Comparison of ENCODE assay signal across 9 cellular contexts in the genomic region with DNA sequence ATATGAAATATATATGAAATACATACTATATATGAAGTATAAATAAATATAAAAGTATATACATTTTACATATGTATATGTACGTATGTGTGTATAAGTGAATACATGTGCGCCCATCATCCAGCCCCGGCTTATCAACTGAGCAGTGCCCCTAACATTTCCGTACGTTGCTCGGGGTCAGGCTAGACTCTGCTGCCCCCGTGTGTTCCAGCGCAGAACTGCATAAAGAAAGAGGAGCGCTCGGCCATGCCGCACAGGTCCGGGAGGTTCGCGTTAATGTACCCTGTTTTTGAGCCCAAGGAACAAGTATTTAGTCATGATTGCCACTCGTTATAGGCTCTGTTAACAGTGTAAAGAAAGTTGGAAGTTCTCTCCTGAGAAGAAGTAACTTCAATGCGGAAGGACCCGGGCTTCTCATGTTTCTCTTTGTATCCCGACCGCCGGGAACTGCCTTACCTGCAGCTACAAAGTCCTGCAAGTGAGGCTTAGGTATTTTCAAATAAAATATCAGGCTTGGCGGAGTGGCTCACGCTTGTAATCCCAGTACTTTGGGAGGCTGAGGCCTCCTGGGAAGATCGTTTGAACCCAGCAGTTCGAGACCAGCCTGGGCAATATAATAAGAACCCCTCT. TPM values are rescaled to one million over a fixed set of nuclear protein-coding genes. Genes with fewer than 3 reads are reported as not detected.
A peak's percentile ranks its signal among the peaks of the same experiment; 100 is the strongest.
DNase-seq lines count a peak whose midpoint lies in the region; ATAC-seq and TF ChIP-seq lines count a peak whose summit lies in the region.
"Had no signal": no experiment of that assay in that cellular context is flagged by ENCODE, and none has a peak within 500 bp of the region (broad histone marks: within the 10 kb centered on the region; RNA-seq: fewer than 3 reads in every experiment).

No MANE protein-coding gene starts in this region.

- H3K79me2 ChIP-seq in osteoblast (ENCODE audit: insufficient read depth, low read length): no peaks in the 10 kb centered on the region

- no peaks in the 10 kb centered on the region for H4K20me1 ChIP-seq in osteoblast (ENCODE audit: insufficient read depth, low read length)

- H3K4me3 ChIP-seq in foreskin fibroblast (ENCODE audit: low read depth in 1 of 2, low read length in 2 of 2) (no peak overlapping the region), osteoblast (ENCODE audit: insufficient read depth, low read length) (peak overlapping the region; percentile 43), thoracic aorta (peak overlapping the region; percentile 64)

- H3K27ac ChIP-seq in osteoblast (ENCODE audit: low read depth, low read length) (no peak overlapping the region), thoracic aorta (no peak overlapping the region)

- TF ChIP-seq CTCF in foreskin fibroblast (IDR thresholded peaks at IDR 0.05; ENCODE audit: low read depth, low read length) (peak; percentile 94), osteoblast (IDR thresholded peaks at IDR 0.05; ENCODE audit: extremely low read depth, low read depth, low read length) (peak; percentile 89), thoracic aorta (IDR thresholded peaks at IDR 0.05) (peak; percentile 87)

- DNase-seq in DMS53 treated with DMSO at 0.1 percent for 48 hours (lab: John Stamatoyannopoulos, UW; ENCODE audit: unreplicated experiment) (peak; percentile 74), RKO (ENCODE audit: low spot score) (peak; percentile 60), foreskin fibroblast (peak; percentile 28 to 76), osteoblast (ENCODE audit: insufficient read length, low spot score, missing footprints) (peak; percentile 85), thoracic aorta (ENCODE audit: low spot score) (peak; percentile 32)

- no peaks in the 10 kb centered on the region for H3K36me3 ChIP-seq in osteoblast (ENCODE audit: insufficient read depth, low read length)
- no peaks in the 10 kb centered on the region for H3K36me3 ChIP-seq in thoracic aorta

- H3K4me1 ChIP-seq in osteoblast (ENCODE audit: insufficient read depth, low read length) (no peaks in the 10 kb centered on the region), thoracic aorta (ENCODE audit: control insufficient read depth in 1 of 2, low read depth in 2 of 2) (no peaks in the 10 kb centered on the region)

- H2AFZ ChIP-seq in osteoblast (ENCODE audit: low read length): peak overlapping the region; percentile 69

- peaks cover 0 to 2% (median 2%) of the 10 kb centered on the region in 3 donors for H3K4me1 Mint-ChIP-seq in IgD-negative memory B cell
- H3K4me1 Mint-ChIP-seq in activated T-helper 17 cell treated with anti-CD3 and anti-CD28 coated beads, Interleukin-2, amount 50 U/mL, for 72 hours: no peaks in the 10 kb centered on the region

- H3K9me3 ChIP-seq in osteoblast (ENCODE audit: low read depth, low read length) (no peaks in the 10 kb centered on the region), thoracic aorta (no peaks in the 10 kb centered on the region)

- ATAC-seq in GM21576 (IDR thresholded peaks at IDR 0.05; ENCODE audit: unreplicated experiment) (peak; percentile 93), thoracic aorta (ENCODE audit: insufficient number of reproducible peaks, low FRiP score, low read depth) (no peak)
- ATAC-seq in activated T-helper 17 cell treated with anti-CD3 and anti-CD28 coated beads, Interleukin-2, amount 50 U/mL, for 72 hours (replicated peaks): peak; percentile 82

- peaks cover 17% of the 10 kb centered on the region for H3K27me3 Mint-ChIP-seq in IgD-negative memory B cell
- peaks cover 16% of the 10 kb centered on the region for H3K27me3 Mint-ChIP-seq in activated T-helper 17 cell treated with anti-CD3 and anti-CD28 coated beads, Interleukin-2, amount 50 U/mL, for 72 hours

- peaks cover 0 to 3% (median 0%) of the 10 kb centered on the region in 3 donors for H3K9me3 Mint-ChIP-seq in IgD-negative memory B cell
- H3K9me3 Mint-ChIP-seq in activated T-helper 17 cell treated with anti-CD3 and anti-CD28 coated beads, Interleukin-2, amount 50 U/mL, for 72 hours: no peaks in the 10 kb centered on the region

- H3K27me3 ChIP-seq in osteoblast (ENCODE audit: insufficient read depth, low read length) (peaks cover 11% of the 10 kb centered on the region), thoracic aorta (replicated peaks; ENCODE audit: insufficient read depth) (no peaks in the 10 kb centered on the region)

- H3K4me3 Mint-ChIP-seq in IgD-negative memory B cell: peak overlapping the region in 3 of 4 donors; percentile 45 to 61 (median 52)
- peak overlapping the region; percentile 51 for H3K4me3 Mint-ChIP-seq in activated T-helper 17 cell treated with anti-CD3 and anti-CD28 coated beads, Interleukin-2, amount 50 U/mL, for 72 hours

- H3K36me3 Mint-ChIP-seq in IgD-negative memory B cell: no peaks in the 10 kb centered on the region
- H3K36me3 Mint-ChIP-seq in activated T-helper 17 cell treated with anti-CD3 and anti-CD28 coated beads, Interleukin-2, amount 50 U/mL, for 72 hours (ENCODE audit: low read depth): no peaks in the 10 kb centered on the region

- peak overlapping the region; percentile 71 for H3K4me2 ChIP-seq in osteoblast (ENCODE audit: insufficient read depth, low read length)

- no peak overlapping the region for H3K27ac Mint-ChIP-seq in IgD-negative memory B cell
- no peak overlapping the region for H3K27ac Mint-ChIP-seq in activated T-helper 17 cell treated with anti-CD3 and anti-CD28 coated beads, Interleukin-2, amount 50 U/mL, for 72 hours

RNA-seq across cellular contexts. Expression of gene CD8B2, which starts 55.7 kb away (rescaled TPM):
- not detected for polyA plus RNA-seq in IgD-negative memory B cell
- total RNA-seq in activated T-helper 17 cell treated with anti-CD3 and anti-CD28 coated beads, Interleukin-2, amount 50 U/mL, for 72 hours: under 1 TPM in 1 of 2 donors, not detected in 1; 0.15 TPM
- total RNA-seq in osteoblast (not detected in 2 replicates), thoracic aorta (not detected)
- total RNA-seq: pulmonary artery endothelial cell had no signal

Comparison
In these comparisons a context has a peak if more than half of its experiments do, and no peak if none do; other contexts are left out.
1. DNase-seq: peak in every context shown above with its lines; median percentile 85 in osteoblast; 74 in DMS53 treated with DMSO at 0.1 percent for 48 hours; 60 in RKO; 52 in foreskin fibroblast; 32 in thoracic aorta.
2. H3K4me3 ChIP-seq: peak in osteoblast (single experiment) and thoracic aorta (single experiment); none in foreskin fibroblast (0 of 2).
3. Peak in every context shown above with its lines, with median percentiles within 50 percentile points of each other: CTCF ChIP-seq.